22 cellular contexts compared by ENCODE assay signal in the genomic region with DNA sequence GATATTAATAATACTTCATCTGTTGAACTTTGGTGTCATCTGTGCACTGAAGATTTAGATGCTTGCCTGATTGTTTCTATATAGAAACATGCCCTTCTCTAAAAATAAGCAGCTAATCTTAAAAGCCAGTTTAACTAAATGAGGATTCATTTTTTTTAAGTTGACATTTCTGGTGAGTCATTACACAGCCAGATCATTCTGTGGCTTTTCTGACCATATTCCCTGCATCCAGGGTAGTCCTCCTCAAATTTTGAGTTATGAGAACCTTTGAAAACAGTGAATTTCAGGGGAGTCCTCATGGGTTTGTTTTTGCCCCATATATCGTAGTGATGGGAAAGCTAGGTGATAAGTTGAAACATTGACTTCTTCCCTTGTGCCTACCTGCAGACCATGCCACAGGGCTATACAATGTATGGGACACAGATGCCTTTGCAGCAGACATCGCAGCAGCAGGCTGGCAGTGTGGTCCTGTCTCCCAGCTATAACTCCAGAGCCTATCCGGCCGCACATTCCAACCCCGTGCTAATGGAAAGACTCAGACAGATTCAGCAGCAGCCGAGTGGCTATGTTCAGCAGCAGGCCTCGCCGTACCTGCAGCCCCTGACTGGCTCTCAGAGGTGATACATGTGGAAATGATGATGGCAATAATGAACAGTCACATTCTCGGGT. TPM values are rescaled to one million over a fixed set of nuclear protein-coding genes. Genes with fewer than 3 reads are reported as not detected.
A peak's percentile ranks its signal among the peaks of the same experiment; 100 is the strongest.
DNase-seq lines count a peak whose midpoint lies in the region; ATAC-seq, FAIRE-seq and TF ChIP-seq lines count a peak whose summit lies in the region.
"Had no signal": no experiment of that assay in that cellular context is flagged by ENCODE, and none has a peak within 500 bp of the region (broad histone marks: within the 10 kb centered on the region; RNA-seq: fewer than 3 reads in every experiment).

No MANE protein-coding gene starts in this region.

- peak; percentile 69 for DNase-seq in Right ventricle myocardium inferior (ENCODE audit: missing footprints)
- DNase-seq in left ventricle myocardium inferior: no peak
- DNase-seq in fibroblast of pulmonary artery (ENCODE audit: low read depth): peak; percentile 11
- peak; percentile 8 for DNase-seq in urothelium cell line (ENCODE audit: low spot score)
- no peak for DNase-seq in ecto neural progenitor cell (ENCODE audit: low spot score)
- DNase-seq in 8988T: no peak
- DNase-seq: activated T-cell treated with anti-CD3 and anti-CD28 coated beads, Interleukin-2, amount 50 U/mL, for 72 hours; C1 segment of cervical spinal cord; DMS 273 treated with DMSO at 0.1 percent for 48 hours; NCI-H1092; NCI-H2029 treated with DMSO at 0.1 percent for 48 hours; occipital lobe had no signal

- no peak overlapping the region for H3K27ac ChIP-seq in left ventricle myocardium inferior (replicated peaks)
- H3K27ac ChIP-seq: coronary artery, vagina had no signal

- ATAC-seq in Right ventricle myocardium inferior (no peak), SK-N-SH treated with all-trans-retinoic acid at 6 μM for 48 hours (peak; percentile 89), GM18867 (IDR thresholded peaks at IDR 0.05; ENCODE audit: unreplicated experiment) (no peak)
- ATAC-seq: activated CD4-positive, CD25-positive, alpha-beta regulatory T cell treated with anti-CD3 and anti-CD28 coated beads, Interleukin-2, amount 50 U/mL, for 24 hours; activated T-cell treated with anti-CD3 and anti-CD28 coated beads, Interleukin-2, amount 50 U/mL, for 72 hours had no signal

- H3K27me3 ChIP-seq in left ventricle myocardium inferior (ENCODE audit: low read depth): no peaks in the 10 kb centered on the region
- H3K27me3 ChIP-seq: vagina had no signal

- TF ChIP-seq CTCF in left ventricle myocardium inferior (IDR thresholded peaks at IDR 0.05; ENCODE audit: borderline replicate concordance) (no peak), fibroblast of pulmonary artery (IDR thresholded peaks at IDR 0.05; ENCODE audit: low read length, missing control alignments) (no peak)

- H3K4me3 ChIP-seq in left ventricle myocardium inferior (no peak overlapping the region), fibroblast of pulmonary artery (replicated peaks; ENCODE audit: low read depth, low read length) (no peak overlapping the region)
- H3K4me3 ChIP-seq: coronary artery, HAP-1, vagina had no signal

- no peak for FAIRE-seq in urothelium cell line (lab: Jason Lieb, UNC)
- FAIRE-seq: A204.1, GM12892 had no signal

- no peaks in the 10 kb centered on the region for H3K9me3 ChIP-seq in left ventricle myocardium inferior (replicated peaks)
- H3K9me3 ChIP-seq: HAP-1, vagina had no signal

- intact Hi-C loops in Right ventricle myocardium inferior (cut with DNase I): no loop called here
- intact Hi-C loops in left ventricle myocardium inferior (cut with micrococcal nuclease): no loop called here

- no peaks in the 10 kb centered on the region for H3K36me3 ChIP-seq in left ventricle myocardium inferior
- H3K36me3 ChIP-seq: HAP-1, vagina had no signal

- H3K4me1 ChIP-seq in left ventricle myocardium inferior: no peaks in the 10 kb centered on the region
- H3K4me1 ChIP-seq: HAP-1, vagina had no signal

TF ChIP-seq in SK-N-SH treated with all-trans-retinoic acid at 6 μM for 48 hours, 23 proteins besides CTCF, POLR2A, EP300 and RAD21:
- TF ChIP-seq ZNF8 (CRISPR knock-in tag; IDR thresholded peaks at IDR 0.05): no peak
- TF ChIP-seq TCF4 (CRISPR knock-in tag; IDR thresholded peaks at IDR 0.05; ENCODE audit: borderline replicate concordance): no peak
- no peak for TF ChIP-seq CREB5 (CRISPR knock-in tag; IDR thresholded peaks at IDR 0.05; ENCODE audit: low read depth)
- TF ChIP-seq ZNF70 (CRISPR knock-in tag; IDR thresholded peaks at IDR 0.05): no peak
- TF ChIP-seq ESRRG (CRISPR knock-in tag; IDR thresholded peaks at IDR 0.05): no peak
- no peak for TF ChIP-seq POU6F1 (CRISPR knock-in tag; IDR thresholded peaks at IDR 0.05; ENCODE audit: borderline replicate concordance, low read depth)
- TF ChIP-seq TSHZ2 (CRISPR knock-in tag; IDR thresholded peaks at IDR 0.05): no peak
- TF ChIP-seq, protein P1, sequence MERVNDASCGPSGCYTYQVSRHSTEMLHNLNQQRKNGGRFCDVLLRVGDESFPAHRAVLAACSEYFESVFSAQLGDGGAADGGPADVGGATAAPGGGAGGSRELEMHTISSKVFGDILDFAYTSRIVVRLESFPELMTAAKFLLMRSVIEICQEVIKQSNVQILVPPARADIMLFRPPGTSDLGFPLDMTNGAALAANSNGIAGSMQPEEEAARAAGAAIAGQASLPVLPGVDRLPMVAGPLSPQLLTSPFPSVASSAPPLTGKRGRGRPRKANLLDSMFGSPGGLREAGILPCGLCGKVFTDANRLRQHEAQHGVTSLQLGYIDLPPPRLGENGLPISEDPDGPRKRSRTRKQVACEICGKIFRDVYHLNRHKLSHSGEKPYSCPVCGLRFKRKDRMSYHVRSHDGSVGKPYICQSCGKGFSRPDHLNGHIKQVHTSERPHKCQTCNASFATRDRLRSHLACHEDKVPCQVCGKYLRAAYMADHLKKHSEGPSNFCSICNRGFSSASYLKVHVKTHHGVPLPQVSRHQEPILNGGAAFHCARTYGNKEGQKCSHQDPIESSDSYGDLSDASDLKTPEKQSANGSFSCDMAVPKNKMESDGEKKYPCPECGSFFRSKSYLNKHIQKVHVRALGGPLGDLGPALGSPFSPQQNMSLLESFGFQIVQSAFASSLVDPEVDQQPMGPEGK (CRISPR knock-in tag; IDR thresholded peaks at IDR 0.05; ENCODE audit: borderline replicate concordance): no peak
- TF ChIP-seq ZFP30 (CRISPR knock-in tag; IDR thresholded peaks at IDR 0.05): no peak
- no peak for TF ChIP-seq ARNTL (CRISPR knock-in tag; IDR thresholded peaks at IDR 0.05; ENCODE audit: borderline replicate concordance, low read depth)
- TF ChIP-seq RARB (CRISPR knock-in tag; IDR thresholded peaks at IDR 0.05): no peak
- no peak for TF ChIP-seq ISL1 (CRISPR knock-in tag; IDR thresholded peaks at IDR 0.05)
- TF ChIP-seq ZNF565 (CRISPR knock-in tag; conservative IDR thresholded peaks at IDR 0.05; ENCODE audit: low read depth): no peak
- TF ChIP-seq PPARA (CRISPR knock-in tag; IDR thresholded peaks at IDR 0.05; ENCODE audit: borderline replicate concordance): no peak
- TF ChIP-seq TOX (CRISPR knock-in tag; IDR thresholded peaks at IDR 0.05; ENCODE audit: borderline replicate concordance): no peak
- no peak for TF ChIP-seq SNAI2 (CRISPR knock-in tag; IDR thresholded peaks at IDR 0.05)
- TF ChIP-seq ZC3H10 (CRISPR knock-in tag; IDR thresholded peaks at IDR 0.05): no peak; the same call in 1 of the 2 replicates

RNA-seq across cellular contexts. Expression of gene P2RY12, which starts 26.5 kb away (rescaled TPM):
- total RNA-seq in Right ventricle myocardium inferior (1.4 TPM), left ventricle myocardium inferior (0.74 TPM)
- total RNA-seq: activated T-cell treated with anti-CD3 and anti-CD28 coated beads, Interleukin-2, amount 50 U/mL, for 72 hours; HT-29; kidney epithelial cell had no signal

RNA-seq across cellular contexts. Expression of gene IGSF10, which starts 49.8 kb away (rescaled TPM):
- total RNA-seq in Right ventricle myocardium inferior: 3.0 TPM
- total RNA-seq in left ventricle myocardium inferior: 3.1 TPM
- total RNA-seq: activated T-cell treated with anti-CD3 and anti-CD28 coated beads, Interleukin-2, amount 50 U/mL, for 72 hours had no signal

Comparison
In these comparisons a context has a peak if more than half of its experiments do, and no peak if none do; other contexts are left out.
1. DNase-seq: peak in Right ventricle myocardium inferior (single experiment), fibroblast of pulmonary artery (single experiment) and urothelium cell line (single experiment); none in left ventricle myocardium inferior (single experiment), ecto neural progenitor cell (single experiment) and 8988T (single experiment).